17 cellular contexts compared by ENCODE assay signal in genomic region chr19:32744555-32745325, GRCh38. TPM values are rescaled to one million over a fixed set of nuclear protein-coding genes. Genes with fewer than 3 reads are reported as not detected.
DNase-seq lines count a peak whose midpoint lies in the region; ATAC-seq and TF ChIP-seq lines count a peak whose summit lies in the region.
"Had no signal": no experiment of that assay in that cellular context is flagged by ENCODE, and none has a peak within 500 bp of the region (broad histone marks: within the 10 kb centered on the region; RNA-seq: fewer than 3 reads in every experiment).

No MANE protein-coding gene starts in this region.

- H3K79me1 ChIP-seq in mesendoderm (ENCODE audit: low read length) = no peaks in the 10 kb centered on the region
- no peaks in the 10 kb centered on the region for H3K79me1 ChIP-seq in trophoblast cell (ENCODE audit: low read length)

- H3K9me3 Mint-ChIP-seq in WTC11 = no peaks in the 10 kb centered on the region
- no peaks in the 10 kb centered on the region for H3K9me3 Mint-ChIP-seq in CD4-positive, alpha-beta memory T cell
- H3K9me3 Mint-ChIP-seq: CD8-positive, alpha-beta T cell; GM23338; H9 had no signal

- H3K23ac ChIP-seq in mesendoderm (ENCODE audit: low read length) = no peak overlapping the region
- H3K23ac ChIP-seq in trophoblast cell (ENCODE audit: low read length) = no peak overlapping the region

- H4K8ac ChIP-seq in mesendoderm (ENCODE audit: low read depth, low read length) = no peak overlapping the region
- no peak overlapping the region for H4K8ac ChIP-seq in trophoblast cell (ENCODE audit: low read depth, low read length)

- POLR2A ChIA-PET in HEK293 (lab: Yijun Ruan, JAX) (interaction anchor here (1.0 kb wide), 1 partner anchor 53 kb away, joined by 3 read pairs; the partner anchor contains the start of gene NUDT19), WTC11 (lab: Charles Lee) (no interaction called here)
- POLR2A ChIA-PET in CD4-positive, alpha-beta memory T cell (lab: Charles Lee; ENCODE audit: partially characterized antibody) = no interaction called here

- H2BK5ac ChIP-seq in mesendoderm (ENCODE audit: low read length) (no peak overlapping the region), trophoblast cell (ENCODE audit: low read depth, low read length, poor library complexity) (no peak overlapping the region)

- no peak for DNase-seq in WTC11 (ENCODE audit: low spot score)
- DNase-seq in mesendoderm = peak; percentile 2
- DNase-seq in trophoblast cell = no peak
- no peak for DNase-seq in CD4-positive, alpha-beta memory T cell
- DNase-seq in GOT3 (lab: John Stamatoyannopoulos, UW) = no peak
- DNase-seq in lower leg skin (ENCODE audit: low spot score in 2 of 2) = no peak
- DNase-seq: C1 segment of cervical spinal cord, Caco-2, DND-41, GDM1, H9 had no signal

- no peak for TF ChIP-seq POLR2A in lower leg skin (IDR thresholded peaks at IDR 0.05)

- ATAC-seq in WTC11 (no peak), HG03095 (IDR thresholded peaks at IDR 0.05; ENCODE audit: unreplicated experiment) (no peak)
- ATAC-seq: GM23338 had no signal

- H3K18ac ChIP-seq in mesendoderm (ENCODE audit: low read length) (no peak overlapping the region), trophoblast cell (ENCODE audit: low read length) (no peak overlapping the region)

- H3K36me3 ChIP-seq in HEK293 (ENCODE audit: control insufficient read depth in 2 of 2, insufficient read depth in 1 of 2, low read length in 2 of 2) (no peaks in the 10 kb centered on the region), mesendoderm (ENCODE audit: control insufficient read depth, insufficient read depth, low read length) (no peaks in the 10 kb centered on the region), trophoblast cell (ENCODE audit: control insufficient read depth in 1 of 2, insufficient read depth in 2 of 2, low read length in 2 of 2) (no peaks in the 10 kb centered on the region)
- H3K36me3 ChIP-seq in CD4-positive, alpha-beta memory T cell (ENCODE audit: insufficient read depth, low read length) = no peaks in the 10 kb centered on the region

- H3K27me3 ChIP-seq in mesendoderm (ENCODE audit: insufficient read depth, low read length, poor library complexity) (no peaks in the 10 kb centered on the region), trophoblast cell (ENCODE audit: insufficient read depth, low read length) (no peaks in the 10 kb centered on the region)
- H3K27me3 ChIP-seq in CD4-positive, alpha-beta memory T cell (ENCODE audit: insufficient read depth, low read length) = no peaks in the 10 kb centered on the region

- no peak overlapping the region for H2BK15ac ChIP-seq in mesendoderm (replicated peaks; ENCODE audit: low read depth)

- no peak overlapping the region for H4K5ac ChIP-seq in mesendoderm (ENCODE audit: low read length)

- CTCF ChIA-PET in HEK293 (lab: Yijun Ruan, JAX) = interaction anchor here (0.6 to 1.1 kb wide), 4 partner anchors 42 to 439 kb away, joined by 3 to 4 read pairs (median 3); no protein-coding TSS in a partner anchor
- CTCF ChIA-PET in WTC11 (lab: Charles Lee) = no interaction called here
- CTCF ChIA-PET in CD4-positive, alpha-beta memory T cell (lab: Charles Lee; ENCODE audit: partially characterized antibody) = no interaction called here

- intact Hi-C loops in CD4-positive, alpha-beta memory T cell (cut with micrococcal nuclease) = loop anchor here (5.0 kb wide), 1 partner anchor 48 kb away; no protein-coding TSS in a partner anchor
- intact Hi-C loops in lower leg skin (cut with DNase I; ENCODE audit: low total_unique reads) = no loop called here

- H3K9ac ChIP-seq in mesendoderm (ENCODE audit: low read length) (no peak overlapping the region), trophoblast cell (ENCODE audit: low read length) (no peak overlapping the region)

- H3K4me2 ChIP-seq in mesendoderm (ENCODE audit: low read length) (no peak overlapping the region), trophoblast cell (ENCODE audit: low read length) (no peak overlapping the region)
- H3K4me2 ChIP-seq: GM23338 had no signal

- TF ChIP-seq CTCF in HEK293 (tag by site-specific recombination; IDR thresholded peaks at IDR 0.05) = no peak
- TF ChIP-seq CTCF in WTC11 (IDR thresholded peaks at IDR 0.05) = no peak
- TF ChIP-seq CTCF in lower leg skin (IDR thresholded peaks at IDR 0.05) = no peak

- H2AK5ac ChIP-seq in mesendoderm (ENCODE audit: low read length) (no peak overlapping the region), trophoblast cell (ENCODE audit: low read length) (no peak overlapping the region)

- H3K9me3 ChIP-seq in HEK293 (ENCODE audit: control insufficient read depth, insufficient read depth, low read depth, low read length) (no peaks in the 10 kb centered on the region), trophoblast cell (ENCODE audit: insufficient read depth, low read depth, low read length) (no peaks in the 10 kb centered on the region)
- no peaks in the 10 kb centered on the region for H3K9me3 ChIP-seq in CD4-positive, alpha-beta memory T cell (ENCODE audit: control insufficient read depth in 1 of 2, low read length in 2 of 2)
- H3K9me3 ChIP-seq: Caco-2 had no signal

- no peaks in the 10 kb centered on the region for H3K4me1 Mint-ChIP-seq in WTC11
- H3K4me1 Mint-ChIP-seq in CD4-positive, alpha-beta memory T cell = peaks cover 0 to 12% (median 9%) of the 10 kb centered on the region in 4 donors
- H3K4me1 Mint-ChIP-seq: B cell had no signal

- H2BK120ac ChIP-seq in mesendoderm (ENCODE audit: low read depth, low read length) = no peak overlapping the region
- H2BK120ac ChIP-seq in trophoblast cell (ENCODE audit: insufficient read depth, low read length, poor library complexity) = no peak overlapping the region

- H3K14ac ChIP-seq in trophoblast cell (ENCODE audit: low read length) = no peak overlapping the region

- peak overlapping the region; percentile 5 for H4K12ac ChIP-seq in trophoblast cell (ENCODE audit: low read depth, low read length)

- H3K79me2 ChIP-seq in mesendoderm (ENCODE audit: control insufficient read depth, insufficient read depth, low read length) (no peaks in the 10 kb centered on the region), trophoblast cell (ENCODE audit: control insufficient read depth, insufficient read depth, low read length, poor library complexity) (no peaks in the 10 kb centered on the region)

- H3K27ac Mint-ChIP-seq in WTC11 = no peak overlapping the region
- H3K27ac Mint-ChIP-seq in CD4-positive, alpha-beta memory T cell = no peak overlapping the region
- H3K27ac Mint-ChIP-seq: B cell; CD8-positive, alpha-beta T cell; GM23338 had no signal

- H3K27ac ChIP-seq in HEK293 (ENCODE audit: extremely low read depth, low read depth, low read length) (no peak overlapping the region), mesendoderm (ENCODE audit: low read depth, low read length) (no peak overlapping the region), trophoblast cell (ENCODE audit: low read depth, low read length) (no peak overlapping the region)
- H3K27ac ChIP-seq in CD4-positive, alpha-beta memory T cell (ENCODE audit: low read depth, low read length) = no peak overlapping the region
- H3K27ac ChIP-seq: HL-60 had no signal

- H4K91ac ChIP-seq in trophoblast cell (ENCODE audit: low read depth, low read length) = no peak overlapping the region

- no peak overlapping the region for H2BK12ac ChIP-seq in trophoblast cell (ENCODE audit: low read length)

- H2AFZ ChIP-seq in trophoblast cell (ENCODE audit: insufficient read depth, low read length, poor library complexity) = no peak overlapping the region
- H2AFZ ChIP-seq: GM23338 had no signal

- WGBS in mesendoderm (ENCODE audit: extremely low coverage, insufficient coverage, low lambda C conversion rate) = no CpG with 5 or more reads among the region's 18 CpGs
- no CpG with 5 or more reads among the region's 18 CpGs for WGBS in trophoblast cell (ENCODE audit: extremely low coverage, insufficient coverage, insufficient read length)
- WGBS in lower leg skin, 2 donors = 84 to 91% methylated on average over 18 of the region's 18 CpGs

- H3K4me1 ChIP-seq in HEK293 (ENCODE audit: control insufficient read depth, insufficient read depth, low read length) = peaks cover 12% of the 10 kb centered on the region
- no peaks in the 10 kb centered on the region for H3K4me1 ChIP-seq in mesendoderm (ENCODE audit: control insufficient read depth, low read depth, low read length)
- no peaks in the 10 kb centered on the region for H3K4me1 ChIP-seq in trophoblast cell (ENCODE audit: control insufficient read depth in 1 of 2, insufficient read depth in 2 of 2, low read length in 2 of 2)
- H3K4me1 ChIP-seq in CD4-positive, alpha-beta memory T cell (ENCODE audit: insufficient read depth, low read length) = peaks cover 21% of the 10 kb centered on the region
- H3K4me1 ChIP-seq: Caco-2 had no signal

- no peak overlapping the region for H3K4me3 ChIP-seq in HEK293 (ENCODE audit: low read depth, low read length)
- H3K4me3 ChIP-seq in mesendoderm (ENCODE audit: low read length) = no peak overlapping the region
- H3K4me3 ChIP-seq in trophoblast cell (ENCODE audit: low read depth, low read length) = no peak overlapping the region
- H3K4me3 ChIP-seq in CD4-positive, alpha-beta memory T cell (ENCODE audit: low read length in 2 of 2) = no peak overlapping the region
- H3K4me3 ChIP-seq in lower leg skin (ENCODE audit: low read depth, poor library complexity, severe bottlenecking) = no peak overlapping the region
- H3K4me3 ChIP-seq: GM23338 had no signal

- no peaks in the 10 kb centered on the region for H3K36me3 Mint-ChIP-seq in WTC11
- H3K36me3 Mint-ChIP-seq in CD4-positive, alpha-beta memory T cell = no peaks in the 10 kb centered on the region
- H3K36me3 Mint-ChIP-seq: CD8-positive, alpha-beta T cell had no signal

- H3K27me3 Mint-ChIP-seq in WTC11 (ENCODE audit: low read depth) = no peaks in the 10 kb centered on the region
- peaks cover 2 to 3% of the 10 kb centered on the region in 2 donors for H3K27me3 Mint-ChIP-seq in CD4-positive, alpha-beta memory T cell

- H3K4me3 Mint-ChIP-seq in WTC11 = no peak overlapping the region
- H3K4me3 Mint-ChIP-seq in CD4-positive, alpha-beta memory T cell = no peak overlapping the region
- H3K4me3 Mint-ChIP-seq: B cell; CD8-positive, alpha-beta T cell; GM23338; H9 had no signal

- no peak overlapping the region for H3K56ac ChIP-seq in mesendoderm (ENCODE audit: low read length)

- H3K4ac ChIP-seq in mesendoderm (ENCODE audit: low read depth, low read length) (no peak overlapping the region), trophoblast cell (ENCODE audit: low read depth, low read length) (no peak overlapping the region)

TF ChIP-seq in WTC11, 78 proteins besides CTCF, POLR2A, EP300 and RAD21 (continues in another document):
- no peak for TF ChIP-seq CREM (CRISPR knock-in tag; IDR thresholded peaks at IDR 0.05)

RNA-seq across cellular contexts. Expression of gene TDRD12, which starts 25.2 kb away (rescaled TPM):
- 1.3 to 1.8 TPM (median 1.6 TPM) in 3 replicates for total RNA-seq in WTC11 (2021)
- 0.67 TPM for polyA plus RNA-seq in mesendoderm (2013, experiment 1 of 2)
- 0.98 TPM for polyA plus RNA-seq in mesendoderm (2013, experiment 2 of 2)
- polyA plus RNA-seq in trophoblast cell (2013) = 0.05 and 0.15 TPM in 2 replicates
- 1 to 10 TPM in 1 of 2 experiments, under 1 TPM in 1; 0.93 to 1.9 TPM for total RNA-seq in CD4-positive, alpha-beta memory T cell
- polyA plus RNA-seq in CD4-positive, alpha-beta memory T cell = under 1 TPM; 0.20 to 0.37 TPM
- total RNA-seq in lower leg skin = 1 to 10 TPM in 2 of 4 donors, under 1 TPM in 2; 0.16 to 1.3 (median 0.73) TPM

RNA-seq across cellular contexts. Expression of gene NUDT19, which starts 53.1 kb away (rescaled TPM):
- total RNA-seq in WTC11 (2021) (2.4 to 3.0 TPM (median 2.7 TPM) in 3 replicates), lower leg skin (10 to 100 TPM; 14.8 to 19.2 (median 18.6) TPM)
- 3.1 TPM for polyA plus RNA-seq in mesendoderm (2013, experiment 1 of 2)
- 3.0 TPM for polyA plus RNA-seq in mesendoderm (2013, experiment 2 of 2)
- polyA plus RNA-seq in trophoblast cell (2013) = 2.7 TPM in 2 replicates
- total RNA-seq in CD4-positive, alpha-beta memory T cell = 10 to 100 TPM; 10.5 to 10.6 TPM
- 1 to 10 TPM; 2.0 to 5.4 TPM for polyA plus RNA-seq in CD4-positive, alpha-beta memory T cell
